Comparison of ENCODE assay signal across 8 cellular contexts in genomic region chr14:73740921-73741326, GRCh38. TPM values are rescaled to one million over a fixed set of nuclear protein-coding genes. Genes with fewer than 3 reads are reported as not detected.
DNase-seq lines count a peak whose midpoint lies in the region; ATAC-seq and TF ChIP-seq lines count a peak whose summit lies in the region.

No MANE protein-coding gene starts in this region.

- peaks cover 33% of the 10 kb centered on the region for H3K36me3 Mint-ChIP-seq in CD8-positive, alpha-beta T cell
- H3K36me3 Mint-ChIP-seq in endothelial cell (ENCODE audit: low read depth, unreplicated experiment) (peaks cover 14% of the 10 kb centered on the region), naive B cell (peaks cover 0 to 5% of the 10 kb centered on the region in 2 donors)

- no peaks in the 10 kb centered on the region for H3K9me3 ChIP-seq in CD8-positive, alpha-beta T cell (ENCODE audit: low read length)

- CTCF ChIA-PET in CD8-positive, alpha-beta T cell (lab: Charles Lee) = interaction anchor here (0.7 to 12.1 kb wide), 11 partner anchors 11 to 110 kb away, joined by 3 to 146 read pairs (median 3); partner anchors contain the start of gene PTGR2

- H3K27me3 Mint-ChIP-seq in CD8-positive, alpha-beta T cell (ENCODE audit: low read depth) = no peaks in the 10 kb centered on the region
- H3K27me3 Mint-ChIP-seq in endothelial cell (ENCODE audit: unreplicated experiment) (peaks cover 14% of the 10 kb centered on the region), naive B cell (no peaks in the 10 kb centered on the region)

- peak overlapping the region; percentile 80 for H3K4me3 Mint-ChIP-seq in CD8-positive, alpha-beta T cell
- H3K4me3 Mint-ChIP-seq in endothelial cell (ENCODE audit: unreplicated experiment) (peak overlapping the region; percentile 56), naive B cell (peak overlapping the region; percentile 72 to 95 (median 90))

- no peak for ATAC-seq in CD8-positive, alpha-beta T cell
- no peak for ATAC-seq in naive B cell (ENCODE audit: low read depth in 2 of 2)
- ATAC-seq in HG03354 (IDR thresholded peaks at IDR 0.05; ENCODE audit: poor library complexity, severe bottlenecking, unreplicated experiment) = no peak

- H3K36me3 ChIP-seq in CD8-positive, alpha-beta T cell (ENCODE audit: insufficient read depth, low read length) = peaks cover 26% of the 10 kb centered on the region

- peak overlapping the region; percentile 25 for H3K4me3 ChIP-seq in CD8-positive, alpha-beta T cell (ENCODE audit: low read depth, low read length)

- H3K27me3 ChIP-seq in CD8-positive, alpha-beta T cell (ENCODE audit: insufficient read depth, low read length) = no peaks in the 10 kb centered on the region

- POLR2A ChIA-PET in CD8-positive, alpha-beta T cell (lab: Charles Lee) = interaction anchor here (0.7 to 7.9 kb wide), 7 partner anchors 13 to 111 kb away, joined by 3 to 102 read pairs (median 4); partner anchors contain the start of gene PTGR2

- peaks cover 69% of the 10 kb centered on the region for H3K4me1 Mint-ChIP-seq in CD8-positive, alpha-beta T cell (ENCODE audit: low read depth)
- H3K4me1 Mint-ChIP-seq in endothelial cell (ENCODE audit: unreplicated experiment) = peaks cover 60% of the 10 kb centered on the region
- H3K4me1 Mint-ChIP-seq in naive B cell = peaks cover 52 to 75% (median 66%) of the 10 kb centered on the region in 3 donors

- peak overlapping the region; percentile 94 for H3K27ac Mint-ChIP-seq in CD8-positive, alpha-beta T cell
- H3K27ac Mint-ChIP-seq in endothelial cell (ENCODE audit: unreplicated experiment) (peak overlapping the region; percentile 94), naive B cell (peak overlapping the region in 5 of 6 donors; percentile 54 to 99 (median 98))

- intact Hi-C loops in CD8-positive, alpha-beta T cell (cut with DNase I, micrococcal nuclease) = loop anchor here (1.0 to 5.0 kb wide), 3 partner anchors 19 to 211 kb away; partner anchors contain the start of genes COQ6 (in 1 of the 2), FAM161B (in 1 of the 2) and PNMA1 (in 1 of the 2)

- peak overlapping the region; percentile 29 for H3K27ac ChIP-seq in CD8-positive, alpha-beta T cell (ENCODE audit: low read depth, low read length)

- DNase-seq in CD8-positive, alpha-beta T cell = no peak
- DNase-seq in NCI-H226 = peak; percentile 73
- DNase-seq in endothelial cell (ENCODE audit: low spot score) = no peak
- no peak for DNase-seq in naive B cell
- no peak for DNase-seq in NCI-H1048 (lab: John Stamatoyannopoulos, UW)
- no peak for DNase-seq in SHP77 treated with DMSO at 0.1 percent for 48 hours (lab: John Stamatoyannopoulos, UW)
- no peak for DNase-seq in stimulated activated CD4-positive, alpha-beta T cell treated with anti-CD3 and anti-CD28 coated beads, Interleukin-15, amount 100 ng/mL, for 24 hours

- no peak for TF ChIP-seq CTCF in CD8-positive, alpha-beta T cell (IDR thresholded peaks at IDR 0.05)
- no peak for TF ChIP-seq CTCF in endothelial cell (IDR thresholded peaks at IDR 0.05; ENCODE audit: unreplicated experiment)

- no peaks in the 10 kb centered on the region for H3K9me3 Mint-ChIP-seq in CD8-positive, alpha-beta T cell
- H3K9me3 Mint-ChIP-seq in endothelial cell (ENCODE audit: unreplicated experiment) = no peaks in the 10 kb centered on the region
- no peaks in the 10 kb centered on the region for H3K9me3 Mint-ChIP-seq in naive B cell

- H3K4me1 ChIP-seq in CD8-positive, alpha-beta T cell (ENCODE audit: insufficient read depth, low read length) = peaks cover 77% of the 10 kb centered on the region

RNA-seq across cellular contexts. Expression of gene PNMA1, which starts 26.7 kb away (rescaled TPM):
- 10 to 100 TPM; 39.4 to 39.8 TPM for total RNA-seq in CD8-positive, alpha-beta T cell
- total RNA-seq in endothelial cell (ENCODE audit: unreplicated experiment) = 32.7 TPM
- 10 to 100 TPM; 10.6 to 19.7 (median 15.4) TPM for polyA plus RNA-seq in naive B cell (ENCODE audit: low read depth in 6 of 6)
